Comparison of ENCODE assay signal across 8 cellular contexts in genomic region chr17:57988301-57989010, GRCh38. TPM values are rescaled to one million over a fixed set of nuclear protein-coding genes. Genes with fewer than 3 reads are reported as not detected.
DNase-seq lines count a peak whose midpoint lies in the region; ATAC-seq and TF ChIP-seq lines count a peak whose summit lies in the region.

No MANE protein-coding gene starts in this region.

- TF ChIP-seq POLR2A in HCT116 (IDR thresholded peaks at IDR 0.05; ENCODE audit: borderline replicate concordance, extremely low read depth, insufficient read depth, insufficient read length): no peak
- TF ChIP-seq POLR2A in spleen (IDR thresholded peaks at IDR 0.05): no peak

- CTCF ChIA-PET in HCT116 (lab: Charles Lee): interaction anchor here (0.6 to 15.4 kb wide), 5 partner anchors 9 to 154 kb away, joined by 3 to 288 read pairs (median 4); no protein-coding TSS in a partner anchor

- POLR2A ChIA-PET in HCT116 (lab: Charles Lee): interaction anchor here (0.6 to 4.4 kb wide), 9 partner anchors 13 to 141 kb away, joined by 3 to 30 read pairs (median 5); partner anchors contain the start of gene SRSF1

- H3K4me2 ChIP-seq in HCT116 (ENCODE audit: low read length) (peak overlapping the region; percentile 89), MM.1S (ENCODE audit: low read depth, low read length) (peak overlapping the region; percentile 96)

- H3K4me1 ChIP-seq in HCT116 (ENCODE audit: control insufficient read depth in 1 of 2, insufficient read depth in 2 of 2, low read length in 2 of 2) (peaks cover 63 to 77% of the 10 kb centered on the region in 2 experiments), MM.1S (ENCODE audit: low read length) (peaks cover 15% of the 10 kb centered on the region), spleen (peaks cover 36 to 82% (median 66%) of the 10 kb centered on the region in 6 donors)

- peaks cover 20% of the 10 kb centered on the region for H3K36me3 Mint-ChIP-seq in T-helper 1 cell treated with Interleukin-12 subunit alpha and Interleukin-12 subunit beta and Interleukin-4 antibody, amounts not matched to agents 30 μg/mL and 1 μg/mL, for 36 hours (ENCODE audit: low read depth)

- WGBS in spleen, 5 donors: 1 to 2% (median 1%) methylated on average over 14 to 49 of the region's 49 CpGs

- H3K4me3 ChIP-seq in HCT116 (replicated peaks in 1 of 2; ENCODE audit: low read depth in 1 of 2, low read length in 2 of 2) (peak overlapping the region; percentile 67 to 73), MM.1S (ENCODE audit: low read length) (peak overlapping the region; percentile 92), spleen (peak overlapping the region; percentile 40 to 89 (median 84))

- H3K27ac ChIP-seq in HCT116 (ENCODE audit: low read depth, low read length): peak overlapping the region; percentile 96
- peak overlapping the region; percentile 41; the same call in 1 of the 2 replicates for H3K27ac ChIP-seq in MM.1S (ENCODE audit: low read length)
- H3K27ac ChIP-seq in spleen: peak overlapping the region; percentile 92 to 99 (median 96)

- H3F3A ChIP-seq in MM.1S (ENCODE audit: insufficient read depth, low read length): peaks cover 28% of the 10 kb centered on the region

- H3K27me3 ChIP-seq in HCT116 (ENCODE audit: insufficient read depth, low read length): no peaks in the 10 kb centered on the region
- no peaks in the 10 kb centered on the region for H3K27me3 ChIP-seq in MM.1S (replicated peaks; ENCODE audit: insufficient read depth, low read length)
- no peaks in the 10 kb centered on the region for H3K27me3 ChIP-seq in spleen (replicated peaks in 1 of 7)

- RAD21 ChIA-PET in HCT116 (lab: Charles Lee; ENCODE audit: low non-redundant PET in 1 of 2, low total read pairs in 2 of 2, uncharacterized antibody in 2 of 2, unreplicated experiment in 2 of 2): interaction anchor here (0.6 to 1.4 kb wide), 5 partner anchors 11 to 127 kb away, joined by 3 to 4 read pairs (median 3); no protein-coding TSS in a partner anchor

- no peaks in the 10 kb centered on the region for H3K9me2 ChIP-seq in HCT116 (ENCODE audit: insufficient read depth)
- H3K9me2 ChIP-seq in MM.1S (replicated peaks; ENCODE audit: insufficient read depth, low read length): no peaks in the 10 kb centered on the region

- peaks cover 0 to 28% of the 10 kb centered on the region in 2 experiments; a peak in 2 of 4 replicates for H3K36me3 ChIP-seq in HCT116 (ENCODE audit: control insufficient read depth in 1 of 2, insufficient read depth in 2 of 2, low read length in 2 of 2)
- no peaks in the 10 kb centered on the region for H3K36me3 ChIP-seq in MM.1S (replicated peaks; ENCODE audit: insufficient read depth, low read length)
- H3K36me3 ChIP-seq in spleen: peaks cover 0 to under 1% (median 0%) of the 10 kb centered on the region in 6 donors

- no peaks in the 10 kb centered on the region for H3K27me3 Mint-ChIP-seq in T-helper 1 cell treated with Interleukin-12 subunit alpha and Interleukin-12 subunit beta and Interleukin-4 antibody, amounts not matched to agents 30 μg/mL and 1 μg/mL, for 36 hours (ENCODE audit: low read depth)

- peak overlapping the region; percentile 87 for H3K4me3 Mint-ChIP-seq in T-helper 1 cell treated with Interleukin-12 subunit alpha and Interleukin-12 subunit beta and Interleukin-4 antibody, amounts not matched to agents 30 μg/mL and 1 μg/mL, for 36 hours

- H3K79me2 ChIP-seq in HCT116 (ENCODE audit: insufficient read depth, low read length) (peaks cover 58% of the 10 kb centered on the region), MM.1S (ENCODE audit: low read length) (peaks cover 41% of the 10 kb centered on the region)

- intact Hi-C loops in HCT116 (cut with micrococcal nuclease) (loop anchor here (5.0 kb wide), 1 partner anchor 111 kb away; no protein-coding TSS in a partner anchor), spleen (cut with DNase I; ENCODE audit: low total_unique reads) (no loop called here)

- H3K4me1 Mint-ChIP-seq in T-helper 1 cell treated with Interleukin-12 subunit alpha and Interleukin-12 subunit beta and Interleukin-4 antibody, amounts not matched to agents 30 μg/mL and 1 μg/mL, for 36 hours (ENCODE audit: low read depth): peaks cover 44% of the 10 kb centered on the region

- H2AFZ ChIP-seq in HCT116 (ENCODE audit: low read depth, low read length, poor library complexity, severe bottlenecking) (no peak overlapping the region), MM.1S (ENCODE audit: low read length) (peak overlapping the region; percentile 81)

- peak; percentile 32 for DNase-seq in NCI-H2107 treated with DMSO at 0.1 percent for 48 hours (lab: John Stamatoyannopoulos, UW; ENCODE audit: unreplicated experiment)
- DNase-seq in NCI-H2107 (lab: John Stamatoyannopoulos, UW): no peak
- DNase-seq in HCT116 (ENCODE audit: low read depth, low spot score): peak; percentile 51
- peak; percentile 67 for DNase-seq in MM.1S
- DNase-seq in central memory CD4-positive, alpha-beta T cell: peak; percentile 71
- peak; percentile 67 for DNase-seq in iris pigment epithelial cell (ENCODE audit: low read depth)
- DNase-seq in spleen: peak; percentile 94

- TF ChIP-seq RAD21 in HCT116 (IDR thresholded peaks at IDR 0.05; ENCODE audit: low read depth): no peak

- H3K9me3 ChIP-seq in HCT116 (ENCODE audit: control insufficient read depth in 1 of 2, insufficient read depth in 1 of 2, low read depth in 1 of 2, low read length in 2 of 2) (no peaks in the 10 kb centered on the region), MM.1S (replicated peaks; ENCODE audit: insufficient read depth, low read length) (no peaks in the 10 kb centered on the region), spleen (no peaks in the 10 kb centered on the region)

- peak overlapping the region; percentile 76 for H3K9ac ChIP-seq in HCT116 (ENCODE audit: low read length)
- H3K9ac ChIP-seq in MM.1S (ENCODE audit: low read length): peak overlapping the region; percentile 66

- BruUV-seq in HCT116 (replicated peaks; lab: Mats Ljungman, UMichigan): no TSS peak

- peak overlapping the region; percentile 89 for H3K27ac Mint-ChIP-seq in T-helper 1 cell treated with Interleukin-12 subunit alpha and Interleukin-12 subunit beta and Interleukin-4 antibody, amounts not matched to agents 30 μg/mL and 1 μg/mL, for 36 hours

- no peaks in the 10 kb centered on the region for H3K9me3 Mint-ChIP-seq in T-helper 1 cell treated with Interleukin-12 subunit alpha and Interleukin-12 subunit beta and Interleukin-4 antibody, amounts not matched to agents 30 μg/mL and 1 μg/mL, for 36 hours

- no peak for TF ChIP-seq CTCF in HCT116 (IDR thresholded peaks at IDR 0.05 in 2 of 3, conservative IDR thresholded peaks at IDR 0.05 in 1 of 3; ENCODE audit: borderline replicate concordance in 1 of 3, insufficient read depth in 1 of 3, low read depth in 2 of 3, low read length in 2 of 3)
- no peak for TF ChIP-seq CTCF in MM.1S (IDR thresholded peaks at IDR 0.05; ENCODE audit: low read length)
- peak in 1 of 11 experiments; percentile 1 for TF ChIP-seq CTCF in spleen (IDR thresholded peaks at IDR 0.05 in 8 of 11, conservative IDR thresholded peaks at IDR 0.05 in 3 of 11)

- peaks cover 4% of the 10 kb centered on the region; the same call in 1 of the 2 replicates for H4K20me1 ChIP-seq in HCT116 (ENCODE audit: insufficient read depth)
- H4K20me1 ChIP-seq in MM.1S (ENCODE audit: insufficient read depth, low read length): peaks cover 6% of the 10 kb centered on the region; the same call in 1 of the 2 replicates

- ATAC-seq in HCT116: peak; percentile 70

TF ChIP-seq in HCT116, 20 proteins besides CTCF, POLR2A, EP300 and RAD21:
- TF ChIP-seq SP1 (IDR thresholded peaks at IDR 0.05; ENCODE audit: low read depth): peak; percentile 28; the same call in 1 of the 2 replicates
- no peak; the same call in 1 of the 2 replicates for TF ChIP-seq CBX3 (IDR thresholded peaks at IDR 0.05; ENCODE audit: low read depth)
- TF ChIP-seq POLR2AphosphoS5 (IDR thresholded peaks at IDR 0.05; ENCODE audit: low read depth, low read length): peak; percentile 87
- no peak for TF ChIP-seq ZFX (IDR thresholded peaks at IDR 0.05)
- peak; percentile 67 for TF ChIP-seq SIN3A (IDR thresholded peaks at IDR 0.05; ENCODE audit: low read depth)
- TF ChIP-seq, protein P1, sequence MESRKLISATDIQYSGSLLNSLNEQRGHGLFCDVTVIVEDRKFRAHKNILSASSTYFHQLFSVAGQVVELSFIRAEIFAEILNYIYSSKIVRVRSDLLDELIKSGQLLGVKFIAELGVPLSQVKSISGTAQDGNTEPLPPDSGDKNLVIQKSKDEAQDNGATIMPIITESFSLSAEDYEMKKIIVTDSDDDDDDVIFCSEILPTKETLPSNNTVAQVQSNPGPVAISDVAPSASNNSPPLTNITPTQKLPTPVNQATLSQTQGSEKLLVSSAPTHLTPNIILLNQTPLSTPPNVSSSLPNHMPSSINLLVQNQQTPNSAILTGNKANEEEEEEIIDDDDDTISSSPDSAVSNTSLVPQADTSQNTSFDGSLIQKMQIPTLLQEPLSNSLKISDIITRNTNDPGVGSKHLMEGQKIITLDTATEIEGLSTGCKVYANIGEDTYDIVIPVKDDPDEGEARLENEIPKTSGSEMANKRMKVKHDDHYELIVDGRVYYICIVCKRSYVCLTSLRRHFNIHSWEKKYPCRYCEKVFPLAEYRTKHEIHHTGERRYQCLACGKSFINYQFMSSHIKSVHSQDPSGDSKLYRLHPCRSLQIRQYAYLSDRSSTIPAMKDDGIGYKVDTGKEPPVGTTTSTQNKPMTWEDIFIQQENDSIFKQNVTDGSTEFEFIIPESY (IDR thresholded peaks at IDR 0.05; ENCODE audit: extremely low read depth, insufficient replicate concordance, low read length): peak; percentile 62
- TF ChIP-seq, protein P2, sequence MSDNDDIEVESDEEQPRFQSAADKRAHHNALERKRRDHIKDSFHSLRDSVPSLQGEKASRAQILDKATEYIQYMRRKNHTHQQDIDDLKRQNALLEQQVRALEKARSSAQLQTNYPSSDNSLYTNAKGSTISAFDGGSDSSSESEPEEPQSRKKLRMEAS (IDR thresholded peaks at IDR 0.05): peak; percentile 30; the same call in 1 of the 2 replicates
- TF ChIP-seq JUND (IDR thresholded peaks at IDR 0.05): peak; percentile 50; the same call in 1 of the 2 replicates

RNA-seq across cellular contexts. Expression of gene VEZF1, which starts 0.4 kb away (rescaled TPM):
- 70.2 TPM for total RNA-seq in HCT116 (2021; ENCODE audit: unreplicated experiment)
- 50.5 and 55.6 TPM in 2 replicates for polyA plus RNA-seq in HCT116 (2012)
- total RNA-seq in spleen: 10 to 100 TPM; 43.0 to 59.9 (median 54.2) TPM
- polyA plus RNA-seq in spleen: 10 to 100 TPM in 2 of 3 donors, 1 to 10 TPM in 1; 10.0 to 19.1 (median 10.2) TPM

RNA-seq across cellular contexts. Expression of gene SRSF1, which starts 18.6 kb away (rescaled TPM):
- total RNA-seq in HCT116 (2021; ENCODE audit: unreplicated experiment) (434 TPM), spleen (100 to 1,000 TPM; 165 to 213 (median 174) TPM)
- 157 and 231 TPM in 2 replicates for polyA plus RNA-seq in HCT116 (2012)
- polyA plus RNA-seq in spleen: 10 to 100 TPM; 65.8 to 90.4 (median 88.2) TPM

RNA-seq across cellular contexts. Expression of gene CUEDC1, which starts 33.2 kb away (rescaled TPM):
- total RNA-seq in HCT116 (2021; ENCODE audit: unreplicated experiment) (60.2 TPM), spleen (10 to 100 TPM; 13.2 to 23.5 (median 16.7) TPM)
- polyA plus RNA-seq in HCT116 (2012): 54.1 and 58.2 TPM in 2 replicates
- 10 to 100 TPM in 1 of 3 donors, 1 to 10 TPM in 2; 5.4 to 15.7 (median 5.4) TPM for polyA plus RNA-seq in spleen

Comparison
In these comparisons a context has a peak if more than half of its experiments do, and no peak if none do; other contexts are left out.
1. H3K27ac ChIP-seq: peak in every context shown above with its lines; median percentile 96 in spleen; 96 in HCT116; 41 in MM.1S.